Comparison of ENCODE assay signal across 1 cellular context in the genomic region with DNA sequence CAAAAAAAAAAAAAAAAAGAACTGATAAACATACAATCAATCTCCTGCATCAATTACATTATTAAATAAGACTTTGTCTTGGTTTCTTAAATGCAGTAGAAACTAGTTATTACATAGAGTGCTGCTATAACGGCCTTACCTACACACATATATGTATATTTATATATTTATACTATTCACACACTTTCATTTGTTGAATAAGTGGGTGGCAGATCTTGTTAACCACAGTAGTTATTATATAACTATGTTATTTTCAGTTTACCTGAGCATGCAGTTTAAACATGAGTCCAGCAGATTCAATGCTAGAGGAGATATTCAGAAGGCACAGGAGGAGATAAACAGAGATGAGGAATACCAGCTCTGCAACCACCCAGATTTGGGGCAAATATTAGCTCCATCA.
TF ChIP-seq lines count a peak whose summit lies in the region.

No MANE protein-coding gene starts in this region.

TF ChIP-seq in GM12878, 131 proteins besides CTCF, POLR2A, EP300 and RAD21 (continued from another document and continues in another):
- TF ChIP-seq, protein P1, sequence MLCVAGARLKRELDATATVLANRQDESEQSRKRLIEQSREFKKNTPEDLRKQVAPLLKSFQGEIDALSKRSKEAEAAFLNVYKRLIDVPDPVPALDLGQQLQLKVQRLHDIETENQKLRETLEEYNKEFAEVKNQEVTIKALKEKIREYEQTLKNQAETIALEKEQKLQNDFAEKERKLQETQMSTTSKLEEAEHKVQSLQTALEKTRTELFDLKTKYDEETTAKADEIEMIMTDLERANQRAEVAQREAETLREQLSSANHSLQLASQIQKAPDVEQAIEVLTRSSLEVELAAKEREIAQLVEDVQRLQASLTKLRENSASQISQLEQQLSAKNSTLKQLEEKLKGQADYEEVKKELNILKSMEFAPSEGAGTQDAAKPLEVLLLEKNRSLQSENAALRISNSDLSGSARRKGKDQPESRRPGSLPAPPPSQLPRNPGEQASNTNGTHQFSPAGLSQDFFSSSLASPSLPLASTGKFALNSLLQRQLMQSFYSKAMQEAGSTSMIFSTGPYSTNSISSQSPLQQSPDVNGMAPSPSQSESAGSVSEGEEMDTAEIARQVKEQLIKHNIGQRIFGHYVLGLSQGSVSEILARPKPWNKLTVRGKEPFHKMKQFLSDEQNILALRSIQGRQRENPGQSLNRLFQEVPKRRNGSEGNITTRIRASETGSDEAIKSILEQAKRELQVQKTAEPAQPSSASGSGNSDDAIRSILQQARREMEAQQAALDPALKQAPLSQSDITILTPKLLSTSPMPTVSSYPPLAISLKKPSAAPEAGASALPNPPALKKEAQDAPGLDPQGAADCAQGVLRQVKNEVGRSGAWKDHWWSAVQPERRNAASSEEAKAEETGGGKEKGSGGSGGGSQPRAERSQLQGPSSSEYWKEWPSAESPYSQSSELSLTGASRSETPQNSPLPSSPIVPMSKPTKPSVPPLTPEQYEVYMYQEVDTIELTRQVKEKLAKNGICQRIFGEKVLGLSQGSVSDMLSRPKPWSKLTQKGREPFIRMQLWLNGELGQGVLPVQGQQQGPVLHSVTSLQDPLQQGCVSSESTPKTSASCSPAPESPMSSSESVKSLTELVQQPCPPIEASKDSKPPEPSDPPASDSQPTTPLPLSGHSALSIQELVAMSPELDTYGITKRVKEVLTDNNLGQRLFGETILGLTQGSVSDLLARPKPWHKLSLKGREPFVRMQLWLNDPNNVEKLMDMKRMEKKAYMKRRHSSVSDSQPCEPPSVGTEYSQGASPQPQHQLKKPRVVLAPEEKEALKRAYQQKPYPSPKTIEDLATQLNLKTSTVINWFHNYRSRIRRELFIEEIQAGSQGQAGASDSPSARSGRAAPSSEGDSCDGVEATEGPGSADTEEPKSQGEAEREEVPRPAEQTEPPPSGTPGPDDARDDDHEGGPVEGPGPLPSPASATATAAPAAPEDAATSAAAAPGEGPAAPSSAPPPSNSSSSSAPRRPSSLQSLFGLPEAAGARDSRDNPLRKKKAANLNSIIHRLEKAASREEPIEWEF (IDR thresholded peaks at IDR 0.05; ENCODE audit: insufficient replicate concordance, low read depth, low read length): no peak
- TF ChIP-seq MEF2B (IDR thresholded peaks at IDR 0.05; ENCODE audit: partially characterized antibody, poor library complexity, severe bottlenecking) (peak; percentile 49), NR2F1 (conservative IDR thresholded peaks at IDR 0.05) (no peak), STAT1 (conservative IDR thresholded peaks at IDR 0.05) (no peak), IKZF2 (IDR thresholded peaks at IDR 0.05) (no peak), ESRRA (IDR thresholded peaks at IDR 0.05; ENCODE audit: low read length) (no peak), ASH2L (IDR thresholded peaks at IDR 0.05; ENCODE audit: borderline replicate concordance, low read depth) (no peak), DPF2 (IDR thresholded peaks at IDR 0.05) (0 out of 2 replicates have a peak, but pooled peaks have one; percentile 13), GATAD2B (conservative IDR thresholded peaks at IDR 0.05; ENCODE audit: low read depth) (no peak), CBFB (IDR thresholded peaks at IDR 0.05; ENCODE audit: low read depth) (no peak), RB1 (IDR thresholded peaks at IDR 0.05; ENCODE audit: borderline replicate concordance) (no peak), ZNF622 (IDR thresholded peaks at IDR 0.05) (no peak), NFYA (IDR thresholded peaks at IDR 0.05; ENCODE audit: borderline replicate concordance, low read depth, low read length) (no peak), ZZZ3 (IDR thresholded peaks at IDR 0.05; ENCODE audit: control insufficient read depth, insufficient read length, low read depth) (no peak), FOXM1 (IDR thresholded peaks at IDR 0.05; ENCODE audit: low read depth, low read length) (no peak), TBL1XR1 (IDR thresholded peaks at IDR 0.05; ENCODE audit: low read depth, low read length) (no peak), SPI1 (IDR thresholded peaks at IDR 0.05; ENCODE audit: borderline replicate concordance, insufficient read depth, low read depth, low read length) (no peak), NFIC (IDR thresholded peaks at IDR 0.05; ENCODE audit: low read depth, low read length) (0 out of 2 replicates have a peak, but pooled peaks have one; percentile 22), IKZF1 (conservative IDR thresholded peaks at IDR 0.05) (no peak), CBX5 (IDR thresholded peaks at IDR 0.05; ENCODE audit: low read depth) (no peak), ZNF217 (IDR thresholded peaks at IDR 0.05) (peak; percentile 69; the same call in 1 of the 2 replicates), SUZ12 (IDR thresholded peaks at IDR 0.05; ENCODE audit: unreplicated experiment) (no peak), RFX5 (IDR thresholded peaks at IDR 0.05; ENCODE audit: low read depth, low read length) (no peak), ATF7 (IDR thresholded peaks at IDR 0.05; ENCODE audit: low read depth) (peak; percentile 44), FOXK2 (IDR thresholded peaks at IDR 0.05) (no peak), RELA (IDR thresholded peaks at IDR 0.05; ENCODE audit: borderline replicate concordance, partially characterized antibody) (no peak), JUNB (IDR thresholded peaks at IDR 0.05) (no peak), HDGF (IDR thresholded peaks at IDR 0.05) (no peak), RCOR1 (conservative IDR thresholded peaks at IDR 0.05; ENCODE audit: low read depth, low read length) (no peak), SIN3A (IDR thresholded peaks at IDR 0.05; ENCODE audit: low read depth, low read length) (no peak), NRF1 (conservative IDR thresholded peaks at IDR 0.05; ENCODE audit: low read depth, low read length) (no peak), RBBP5 (conservative IDR thresholded peaks at IDR 0.05) (no peak), NFXL1 (IDR thresholded peaks at IDR 0.05; ENCODE audit: borderline replicate concordance) (no peak), MTA2 (IDR thresholded peaks at IDR 0.05; ENCODE audit: low read depth) (peak; percentile 68; the same call in 1 of the 2 replicates), NR2C2 (IDR thresholded peaks at IDR 0.05; ENCODE audit: borderline replicate concordance, control insufficient read depth, insufficient read length, low read depth) (no peak), CEBPB (IDR thresholded peaks at IDR 0.05; ENCODE audit: borderline replicate concordance in 1 of 2, low read depth in 2 of 2, low read length in 2 of 2) (no peak), KLF5 (IDR thresholded peaks at IDR 0.05; ENCODE audit: partially characterized antibody) (no peak), BACH1 (IDR thresholded peaks at IDR 0.05; ENCODE audit: borderline replicate concordance) (no peak), SUPT20H (IDR thresholded peaks at IDR 0.05; ENCODE audit: borderline replicate concordance, control insufficient read depth, low read depth, low read length) (no peak), PAX8 (IDR thresholded peaks at IDR 0.05) (no peak), MYB (IDR thresholded peaks at IDR 0.05; ENCODE audit: borderline replicate concordance, low read depth, low read length) (no peak), JUND (IDR thresholded peaks at IDR 0.05; ENCODE audit: low read depth, low read length) (no peak), SMC3 (IDR thresholded peaks at IDR 0.05; ENCODE audit: borderline replicate concordance, low read length) (no peak), TCF3 (IDR thresholded peaks at IDR 0.05; ENCODE audit: borderline replicate concordance, insufficient read depth, low read depth, low read length) (no peak), MTA3 (IDR thresholded peaks at IDR 0.05; ENCODE audit: borderline replicate concordance, low read length) (no peak), MYC (IDR thresholded peaks at IDR 0.05; ENCODE audit: insufficient read depth, insufficient read length, insufficient replicate concordance, low read length, severe bottlenecking) (no peak), BHLHE40 (IDR thresholded peaks at IDR 0.05; ENCODE audit: borderline replicate concordance in 1 of 2, low read depth in 2 of 2, low read length in 1 of 2) (0 out of 4 replicates have a peak, but pooled peaks of 1 of the 2 experiments have one; percentile 23), EED (IDR thresholded peaks at IDR 0.05; ENCODE audit: low read depth) (no peak), ZNF384 (IDR thresholded peaks at IDR 0.05; ENCODE audit: borderline replicate concordance, low read depth, low read length) (no peak)
- TF ChIP-seq, protein P2, sequence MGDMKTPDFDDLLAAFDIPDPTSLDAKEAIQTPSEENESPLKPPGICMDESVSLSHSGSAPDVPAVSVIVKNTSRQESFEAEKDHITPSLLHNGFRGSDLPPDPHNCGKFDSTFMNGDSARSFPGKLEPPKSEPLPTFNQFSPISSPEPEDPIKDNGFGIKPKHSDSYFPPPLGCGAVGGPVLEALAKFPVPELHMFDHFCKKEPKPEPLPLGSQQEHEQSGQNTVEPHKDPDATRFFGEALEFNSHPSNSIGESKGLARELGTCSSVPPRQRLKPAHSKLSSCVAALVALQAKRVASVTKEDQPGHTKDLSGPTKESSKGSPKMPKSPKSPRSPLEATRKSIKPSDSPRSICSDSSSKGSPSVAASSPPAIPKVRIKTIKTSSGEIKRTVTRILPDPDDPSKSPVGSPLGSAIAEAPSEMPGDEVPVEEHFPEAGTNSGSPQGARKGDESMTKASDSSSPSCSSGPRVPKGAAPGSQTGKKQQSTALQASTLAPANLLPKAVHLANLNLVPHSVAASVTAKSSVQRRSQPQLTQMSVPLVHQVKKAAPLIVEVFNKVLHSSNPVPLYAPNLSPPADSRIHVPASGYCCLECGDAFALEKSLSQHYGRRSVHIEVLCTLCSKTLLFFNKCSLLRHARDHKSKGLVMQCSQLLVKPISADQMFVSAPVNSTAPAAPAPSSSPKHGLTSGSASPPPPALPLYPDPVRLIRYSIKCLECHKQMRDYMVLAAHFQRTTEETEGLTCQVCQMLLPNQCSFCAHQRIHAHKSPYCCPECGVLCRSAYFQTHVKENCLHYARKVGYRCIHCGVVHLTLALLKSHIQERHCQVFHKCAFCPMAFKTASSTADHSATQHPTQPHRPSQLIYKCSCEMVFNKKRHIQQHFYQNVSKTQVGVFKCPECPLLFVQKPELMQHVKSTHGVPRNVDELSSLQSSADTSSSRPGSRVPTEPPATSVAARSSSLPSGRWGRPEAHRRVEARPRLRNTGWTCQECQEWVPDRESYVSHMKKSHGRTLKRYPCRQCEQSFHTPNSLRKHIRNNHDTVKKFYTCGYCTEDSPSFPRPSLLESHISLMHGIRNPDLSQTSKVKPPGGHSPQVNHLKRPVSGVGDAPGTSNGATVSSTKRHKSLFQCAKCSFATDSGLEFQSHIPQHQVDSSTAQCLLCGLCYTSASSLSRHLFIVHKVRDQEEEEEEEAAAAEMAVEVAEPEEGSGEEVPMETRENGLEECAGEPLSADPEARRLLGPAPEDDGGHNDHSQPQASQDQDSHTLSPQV (IDR thresholded peaks at IDR 0.05): no peak
- TF ChIP-seq, protein P3, sequence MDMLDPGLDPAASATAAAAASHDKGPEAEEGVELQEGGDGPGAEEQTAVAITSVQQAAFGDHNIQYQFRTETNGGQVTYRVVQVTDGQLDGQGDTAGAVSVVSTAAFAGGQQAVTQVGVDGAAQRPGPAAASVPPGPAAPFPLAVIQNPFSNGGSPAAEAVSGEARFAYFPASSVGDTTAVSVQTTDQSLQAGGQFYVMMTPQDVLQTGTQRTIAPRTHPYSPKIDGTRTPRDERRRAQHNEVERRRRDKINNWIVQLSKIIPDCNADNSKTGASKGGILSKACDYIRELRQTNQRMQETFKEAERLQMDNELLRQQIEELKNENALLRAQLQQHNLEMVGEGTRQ (IDR thresholded peaks at IDR 0.05; ENCODE audit: borderline replicate concordance, low read depth, low read length): no peak
- TF ChIP-seq, protein P4, sequence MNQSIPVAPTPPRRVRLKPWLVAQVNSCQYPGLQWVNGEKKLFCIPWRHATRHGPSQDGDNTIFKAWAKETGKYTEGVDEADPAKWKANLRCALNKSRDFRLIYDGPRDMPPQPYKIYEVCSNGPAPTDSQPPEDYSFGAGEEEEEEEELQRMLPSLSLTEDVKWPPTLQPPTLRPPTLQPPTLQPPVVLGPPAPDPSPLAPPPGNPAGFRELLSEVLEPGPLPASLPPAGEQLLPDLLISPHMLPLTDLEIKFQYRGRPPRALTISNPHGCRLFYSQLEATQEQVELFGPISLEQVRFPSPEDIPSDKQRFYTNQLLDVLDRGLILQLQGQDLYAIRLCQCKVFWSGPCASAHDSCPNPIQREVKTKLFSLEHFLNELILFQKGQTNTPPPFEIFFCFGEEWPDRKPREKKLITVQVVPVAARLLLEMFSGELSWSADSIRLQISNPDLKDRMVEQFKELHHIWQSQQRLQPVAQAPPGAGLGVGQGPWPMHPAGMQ (IDR thresholded peaks at IDR 0.05; ENCODE audit: borderline replicate concordance): no peak
- TF ChIP-seq, protein P5, sequence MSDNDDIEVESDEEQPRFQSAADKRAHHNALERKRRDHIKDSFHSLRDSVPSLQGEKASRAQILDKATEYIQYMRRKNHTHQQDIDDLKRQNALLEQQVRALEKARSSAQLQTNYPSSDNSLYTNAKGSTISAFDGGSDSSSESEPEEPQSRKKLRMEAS (IDR thresholded peaks at IDR 0.05; ENCODE audit: low read depth, low read length): no peak
- TF ChIP-seq, protein P6, sequence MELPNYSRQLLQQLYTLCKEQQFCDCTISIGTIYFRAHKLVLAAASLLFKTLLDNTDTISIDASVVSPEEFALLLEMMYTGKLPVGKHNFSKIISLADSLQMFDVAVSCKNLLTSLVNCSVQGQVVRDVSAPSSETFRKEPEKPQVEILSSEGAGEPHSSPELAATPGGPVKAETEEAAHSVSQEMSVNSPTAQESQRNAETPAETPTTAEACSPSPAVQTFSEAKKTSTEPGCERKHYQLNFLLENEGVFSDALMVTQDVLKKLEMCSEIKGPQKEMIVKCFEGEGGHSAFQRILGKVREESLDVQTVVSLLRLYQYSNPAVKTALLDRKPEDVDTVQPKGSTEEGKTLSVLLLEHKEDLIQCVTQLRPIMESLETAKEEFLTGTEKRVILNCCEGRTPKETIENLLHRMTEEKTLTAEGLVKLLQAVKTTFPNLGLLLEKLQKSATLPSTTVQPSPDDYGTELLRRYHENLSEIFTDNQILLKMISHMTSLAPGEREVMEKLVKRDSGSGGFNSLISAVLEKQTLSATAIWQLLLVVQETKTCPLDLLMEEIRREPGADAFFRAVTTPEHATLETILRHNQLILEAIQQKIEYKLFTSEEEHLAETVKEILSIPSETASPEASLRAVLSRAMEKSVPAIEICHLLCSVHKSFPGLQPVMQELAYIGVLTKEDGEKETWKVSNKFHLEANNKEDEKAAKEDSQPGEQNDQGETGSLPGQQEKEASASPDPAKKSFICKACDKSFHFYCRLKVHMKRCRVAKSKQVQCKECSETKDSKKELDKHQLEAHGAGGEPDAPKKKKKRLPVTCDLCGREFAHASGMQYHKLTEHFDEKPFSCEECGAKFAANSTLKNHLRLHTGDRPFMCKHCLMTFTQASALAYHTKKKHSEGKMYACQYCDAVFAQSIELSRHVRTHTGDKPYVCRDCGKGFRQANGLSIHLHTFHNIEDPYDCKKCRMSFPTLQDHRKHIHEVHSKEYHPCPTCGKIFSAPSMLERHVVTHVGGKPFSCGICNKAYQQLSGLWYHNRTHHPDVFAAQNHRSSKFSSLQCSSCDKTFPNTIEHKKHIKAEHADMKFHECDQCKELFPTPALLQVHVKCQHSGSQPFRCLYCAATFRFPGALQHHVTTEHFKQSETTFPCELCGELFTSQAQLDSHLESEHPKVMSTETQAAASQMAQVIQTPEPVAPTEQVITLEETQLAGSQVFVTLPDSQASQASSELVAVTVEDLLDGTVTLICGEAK (IDR thresholded peaks at IDR 0.05; ENCODE audit: borderline replicate concordance): no peak
